11 cellular contexts compared by ENCODE assay signal in genomic region chr20:38369387-38369786, GRCh38. TPM values are rescaled to one million over a fixed set of nuclear protein-coding genes. Genes with fewer than 3 reads are reported as not detected.
DNase-seq lines count a peak whose midpoint lies in the region; ATAC-seq, FAIRE-seq and TF ChIP-seq lines count a peak whose summit lies in the region.
"Had no signal": no experiment of that assay in that cellular context is flagged by ENCODE, and none has a peak within 500 bp of the region (broad histone marks: within the 10 kb centered on the region; RNA-seq: fewer than 3 reads in every experiment).

No MANE protein-coding gene starts in this region.

- peak; percentile 26 for FAIRE-seq in TTC549 (lab: Jason Lieb, UNC)

- DNase-seq in Daoy (ENCODE audit: low read depth) (peak; percentile 19), MM.1S (no peak), right lobe of liver (no peak), NCI-H69 (lab: John Stamatoyannopoulos, UW) (no peak), activated T-cell treated with anti-CD3 and anti-CD28 coated beads for 4 hours (no peak)
- DNase-seq in stimulated activated CD4-positive, alpha-beta T cell treated with anti-CD3 and anti-CD28 coated beads, Interleukin-4, amount 100 ng/mL, for 24 hours, result no peak
- DNase-seq: DMS79 treated with DMSO at 0.1 percent for 48 hours had no signal

- H3K4me1 ChIP-seq in MM.1S (ENCODE audit: low read length), result no peaks in the 10 kb centered on the region
- H3K4me1 ChIP-seq in right lobe of liver, result peaks cover 0 to 26% (median 6%) of the 10 kb centered on the region in 4 donors

- H3K4me3 ChIP-seq in MM.1S (ENCODE audit: low read length), result no peak overlapping the region
- no peak overlapping the region for H3K4me3 ChIP-seq in right lobe of liver
- H3K4me3 ChIP-seq: cardiac muscle cell had no signal

- no peaks in the 10 kb centered on the region for H3K36me3 ChIP-seq in MM.1S (replicated peaks; ENCODE audit: insufficient read depth, low read length)
- H3K36me3 ChIP-seq in right lobe of liver, result peaks cover 5 to 100% (median 56%) of the 10 kb centered on the region in 4 donors
- H3K36me3 ChIP-seq: cardiac muscle cell had no signal

- H3K27me3 ChIP-seq in MM.1S (replicated peaks; ENCODE audit: insufficient read depth, low read length) (peaks cover 10% of the 10 kb centered on the region; the same call in 1 of the 2 replicates), right lobe of liver (no peaks in the 10 kb centered on the region)
- H3K27me3 ChIP-seq: cardiac muscle cell had no signal

- no peaks in the 10 kb centered on the region for H3K9me3 ChIP-seq in MM.1S (replicated peaks; ENCODE audit: insufficient read depth, low read length)
- no peaks in the 10 kb centered on the region for H3K9me3 ChIP-seq in right lobe of liver

- no peaks in the 10 kb centered on the region for H3K9me2 ChIP-seq in MM.1S (replicated peaks; ENCODE audit: insufficient read depth, low read length)

- intact Hi-C loops in right lobe of liver (cut with DNase I), result no loop called here

- 25% methylated on average over 2 of the region's 2 CpGs for WGBS in right lobe of liver (ENCODE audit: insufficient coverage, low coverage, low lambda C conversion rate, missing lambda C conversion rate)

- H3K9ac ChIP-seq in MM.1S (ENCODE audit: low read length), result no peak overlapping the region

- TF ChIP-seq POLR2A in right lobe of liver (IDR thresholded peaks at IDR 0.05), result no peak

- ATAC-seq in right lobe of liver (peak; percentile 1 to 46 (median 32)), HG03520 (IDR thresholded peaks at IDR 0.05; ENCODE audit: unreplicated experiment) (no peak)

- H3K27ac ChIP-seq in MM.1S (ENCODE audit: low read length) (no peak overlapping the region), right lobe of liver (no peak overlapping the region)
- H3K27ac ChIP-seq: cardiac muscle cell had no signal

- peak overlapping the region; percentile 64 for H2AFZ ChIP-seq in MM.1S (ENCODE audit: low read length)

- TF ChIP-seq CTCF in MM.1S (IDR thresholded peaks at IDR 0.05; ENCODE audit: low read length) (no peak), right lobe of liver (IDR thresholded peaks at IDR 0.05) (no peak)

- H3K4me2 ChIP-seq in MM.1S (ENCODE audit: low read depth, low read length), result no peak overlapping the region

- no peaks in the 10 kb centered on the region for H3F3A ChIP-seq in MM.1S (ENCODE audit: insufficient read depth, low read length)

- no peaks in the 10 kb centered on the region for H4K20me1 ChIP-seq in MM.1S (ENCODE audit: insufficient read depth, low read length)

- no peaks in the 10 kb centered on the region for H3K79me2 ChIP-seq in MM.1S (ENCODE audit: low read length)

RNA-seq across cellular contexts. Expression of gene LBP, which starts 23.1 kb away (rescaled TPM):
- total RNA-seq in Daoy (2014; rRNA removed; shearing (Covaris generic)), result not detected in 2 replicates
- total RNA-seq in right lobe of liver, result 1,000 to 10,000 TPM in 3 of 6 experiments, 100 to 1,000 TPM in 3; 380 to 2,142 (median 1,251) TPM
- total RNA-seq: cardiac muscle cell, NCI-H460 had no signal

Comparison
In these comparisons a context has a peak if more than half of its experiments do, and no peak if none do; other contexts are left out.
1. RNA of gene LBP, which starts 23.1 kb away (total RNA-seq): 380 to 2,142 TPM in right lobe of liver; not detected in Daoy; every median in the first group is over 100 times any median in the second.